In the genomic region with DNA sequence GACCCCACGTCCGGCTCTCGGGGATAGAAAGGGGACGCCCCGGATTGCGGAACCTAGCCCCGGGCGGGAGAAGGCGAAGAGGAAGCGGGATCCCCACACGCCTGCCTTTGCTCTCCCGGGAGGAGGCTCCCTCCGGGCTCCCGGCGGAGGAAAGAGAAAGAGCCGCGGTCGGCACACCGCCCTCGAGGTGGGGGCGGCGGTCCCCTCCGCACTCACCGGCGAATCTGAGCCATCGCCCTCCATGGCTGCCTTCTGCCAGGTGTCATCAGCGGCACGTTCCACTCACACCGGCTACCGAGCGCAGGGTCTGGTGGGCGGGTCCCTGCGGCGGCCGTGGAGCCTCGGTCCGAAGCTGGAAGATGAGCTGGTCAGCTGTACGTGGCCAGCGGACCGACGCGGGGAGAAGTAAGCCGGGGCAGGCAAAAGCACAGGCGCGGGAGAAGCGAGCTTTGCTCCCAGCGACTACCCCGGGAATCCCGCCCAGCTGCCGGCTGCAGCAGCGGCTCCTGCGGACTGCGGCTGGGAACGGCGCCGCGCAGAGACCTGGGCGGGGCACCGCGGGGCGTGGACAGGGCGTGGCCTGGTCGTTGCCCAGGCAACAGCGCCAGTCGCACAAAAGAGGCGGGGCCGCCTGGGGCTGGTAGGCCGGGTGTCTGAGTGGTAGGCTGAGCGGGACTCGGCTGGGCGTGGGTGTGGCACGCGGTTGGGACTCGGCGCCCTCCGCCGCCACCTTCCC, we compare ENCODE assay signal across 8 cellular contexts. TPM values are rescaled to one million over a fixed set of nuclear protein-coding genes. Genes with fewer than 3 reads are reported as not detected.
DNase-seq lines count a peak whose midpoint lies in the region; ATAC-seq and TF ChIP-seq lines count a peak whose summit lies in the region.

A gene with protein sequence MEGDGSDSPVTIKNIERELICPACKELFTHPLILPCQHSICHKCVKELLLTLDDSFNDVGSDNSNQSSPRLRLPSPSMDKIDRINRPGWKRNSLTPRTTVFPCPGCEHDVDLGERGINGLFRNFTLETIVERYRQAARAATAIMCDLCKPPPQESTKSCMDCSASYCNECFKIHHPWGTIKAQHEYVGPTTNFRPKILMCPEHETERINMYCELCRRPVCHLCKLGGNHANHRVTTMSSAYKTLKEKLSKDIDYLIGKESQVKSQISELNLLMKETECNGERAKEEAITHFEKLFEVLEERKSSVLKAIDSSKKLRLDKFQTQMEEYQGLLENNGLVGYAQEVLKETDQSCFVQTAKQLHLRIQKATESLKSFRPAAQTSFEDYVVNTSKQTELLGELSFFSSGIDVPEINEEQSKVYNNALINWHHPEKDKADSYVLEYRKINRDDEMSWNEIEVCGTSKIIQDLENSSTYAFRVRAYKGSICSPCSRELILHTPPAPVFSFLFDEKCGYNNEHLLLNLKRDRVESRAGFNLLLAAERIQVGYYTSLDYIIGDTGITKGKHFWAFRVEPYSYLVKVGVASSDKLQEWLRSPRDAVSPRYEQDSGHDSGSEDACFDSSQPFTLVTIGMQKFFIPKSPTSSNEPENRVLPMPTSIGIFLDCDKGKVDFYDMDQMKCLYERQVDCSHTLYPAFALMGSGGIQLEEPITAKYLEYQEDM (minus strand): TSS at position 517 of the 736 bp plus-strand sequence. CDS start 274 bp downstream, at position 243.

- peaks cover 6% of the 10 kb centered on the region for H3K9me3 Mint-ChIP-seq in central memory CD8-positive, alpha-beta T cell

- H3K27ac Mint-ChIP-seq in central memory CD8-positive, alpha-beta T cell (ENCODE audit: low read depth), result peak within 1 kb of the TSS; percentile 78

- peak within 1 kb of the TSS; percentile 89 for H3K4me3 ChIP-seq in kidney epithelial cell (ENCODE audit: low read depth, low read length)

- TF ChIP-seq CTCF in AG09319 (IDR thresholded peaks at IDR 0.05; ENCODE audit: low read depth, low read length) (peak; percentile 18), kidney epithelial cell (IDR thresholded peaks at IDR 0.05; ENCODE audit: insufficient read depth, low read length, poor library complexity, severe bottlenecking) (no peak)

- DNase-seq in AG09319 (ENCODE audit: extremely low read depth, low read depth), result peak; percentile 59
- peak; percentile 86 for DNase-seq in NCI-H2227 treated with DMSO at 0.1 percent for 48 hours (lab: John Stamatoyannopoulos, UW)
- peak; percentile 69 for DNase-seq in activated CD4-positive, CD25-positive, alpha-beta regulatory T cell treated with anti-CD3 and anti-CD28 coated beads, Interleukin-2, amount 50 U/mL, for 16 hours (ENCODE audit: low read depth, low spot score)
- peak; percentile 81 to 83 for DNase-seq in central memory CD8-positive, alpha-beta T cell (ENCODE audit: low spot score in 2 of 2)
- peak; percentile 41 for DNase-seq in kidney epithelial cell (ENCODE audit: low read depth)
- DNase-seq in stimulated activated CD4-positive, alpha-beta T cell treated with anti-CD3 and anti-CD28 coated beads, Interleukin-15, amount 100 ng/mL, for 1 hour (ENCODE audit: low read depth in 1 of 2, low spot score in 1 of 2), result peak; percentile 72 to 83

- peak within 1 kb of the TSS; percentile 82 for H3K4me3 Mint-ChIP-seq in central memory CD8-positive, alpha-beta T cell

- H3K4me1 Mint-ChIP-seq in central memory CD8-positive, alpha-beta T cell, result peaks cover 10% of the 10 kb centered on the region

- H3K36me3 Mint-ChIP-seq in central memory CD8-positive, alpha-beta T cell (ENCODE audit: insufficient read depth), result peaks cover 7% of the 10 kb centered on the region

- peaks cover 3% of the 10 kb centered on the region for H3K27me3 ChIP-seq in kidney epithelial cell (ENCODE audit: control insufficient read depth, insufficient read depth, low read length)

- ATAC-seq in GM19023 (IDR thresholded peaks at IDR 0.05; ENCODE audit: unreplicated experiment) (peak; percentile 98), HG03175 (IDR thresholded peaks at IDR 0.05; ENCODE audit: unreplicated experiment) (peak; percentile 98)
- peak; percentile 89 for ATAC-seq in central memory CD8-positive, alpha-beta T cell (replicated peaks; ENCODE audit: extremely low read depth, poor library complexity, severe bottlenecking)

- no peaks in the 10 kb centered on the region for H3K36me3 ChIP-seq in kidney epithelial cell (ENCODE audit: control insufficient read depth, insufficient read depth, low read length)

- H3K27me3 Mint-ChIP-seq in central memory CD8-positive, alpha-beta T cell, result peaks cover 64% of the 10 kb centered on the region

RNA-seq across cellular contexts. Expression of the gene that starts here (rescaled TPM):
- 5.0 and 7.9 TPM in 2 replicates for total RNA-seq in kidney epithelial cell

Comparison
In these comparisons a context has a peak if more than half of its experiments do, and no peak if none do; other contexts are left out.
1. Peak in every context shown above with its lines: DNase-seq, ATAC-seq and H3K4me3 ChIP-seq.